8 cellular contexts compared by ENCODE assay signal in genomic region chr18:80033181-80034067, GRCh38. TPM values are rescaled to one million over a fixed set of nuclear protein-coding genes. Genes with fewer than 3 reads are reported as not detected.
DNase-seq lines count a peak whose midpoint lies in the region; ATAC-seq, FAIRE-seq and TF ChIP-seq lines count a peak whose summit lies in the region.

No MANE protein-coding gene starts in this region.

- peak overlapping the region; percentile 87 for H3K4me3 Mint-ChIP-seq in activated T-helper 1 cell treated with anti-CD3 and anti-CD28 coated beads, Interleukin-12 subunit alpha, Interleukin-12 subunit beta, Interleukin-2, Interleukin-4 antibody, amounts not matched to agents 30 ng/mL and 10 ng/mL and 1 ng/mL, durations not matched to agents 14 hours and 24 hours and 36 hours

- no peaks in the 10 kb centered on the region for H3K9me3 Mint-ChIP-seq in activated T-helper 1 cell treated with anti-CD3 and anti-CD28 coated beads, Interleukin-12 subunit alpha, Interleukin-12 subunit beta, Interleukin-2, Interleukin-4 antibody, amounts not matched to agents 30 ng/mL and 10 ng/mL and 1 ng/mL, durations not matched to agents 14 hours and 24 hours and 36 hours

- peak overlapping the region; percentile 81 for H3K27ac Mint-ChIP-seq in activated T-helper 1 cell treated with anti-CD3 and anti-CD28 coated beads, Interleukin-12 subunit alpha, Interleukin-12 subunit beta, Interleukin-2, Interleukin-4 antibody, amounts not matched to agents 30 ng/mL and 10 ng/mL and 1 ng/mL, durations not matched to agents 14 hours and 24 hours and 36 hours

- H3K36me3 Mint-ChIP-seq in activated T-helper 1 cell treated with anti-CD3 and anti-CD28 coated beads, Interleukin-12 subunit alpha, Interleukin-12 subunit beta, Interleukin-2, Interleukin-4 antibody, amounts not matched to agents 30 ng/mL and 10 ng/mL and 1 ng/mL, durations not matched to agents 14 hours and 24 hours and 36 hours (ENCODE audit: low read depth): peaks cover 10% of the 10 kb centered on the region

- TF ChIP-seq POLR2A in GM12891 (IDR thresholded peaks at IDR 0.05; ENCODE audit: low read depth, low read length): no peak; the same call in 1 of the 2 replicates

- no peak for DNase-seq in GM12891 (ENCODE audit: insufficient read length, low spot score)
- peak; percentile 94 for DNase-seq in NCI-H82 treated with DMSO at 0.1 percent for 48 hours (lab: John Stamatoyannopoulos, UW; ENCODE audit: unreplicated experiment)
- DNase-seq in activated T-helper 1 cell treated with anti-CD3 and anti-CD28 coated beads, Interleukin-12 subunit alpha, Interleukin-12 subunit beta, Interleukin-2, Interleukin-4 antibody, amounts not matched to agents 30 ng/mL and 10 ng/mL and 1 ng/mL, durations not matched to agents 14 hours and 24 hours and 36 hours (ENCODE audit: low spot score): peak; percentile 77
- DNase-seq in foreskin melanocyte: peak; percentile 66
- DNase-seq in posterior cingulate gyrus: peak in 6 of 10 donors; percentile 13 to 95 (median 38)
- no peak for DNase-seq in A172 (ENCODE audit: low spot score)
- DNase-seq in effector CD4-positive, alpha-beta T cell: no peak

- H3K27me3 Mint-ChIP-seq in activated T-helper 1 cell treated with anti-CD3 and anti-CD28 coated beads, Interleukin-12 subunit alpha, Interleukin-12 subunit beta, Interleukin-2, Interleukin-4 antibody, amounts not matched to agents 30 ng/mL and 10 ng/mL and 1 ng/mL, durations not matched to agents 14 hours and 24 hours and 36 hours (ENCODE audit: insufficient read depth): peaks cover 4% of the 10 kb centered on the region

- peak; percentile 45 for ATAC-seq in HG02571 (IDR thresholded peaks at IDR 0.05; ENCODE audit: unreplicated experiment)

- intact Hi-C loops in activated T-helper 1 cell treated with anti-CD3 and anti-CD28 coated beads, Interleukin-12 subunit alpha, Interleukin-12 subunit beta, Interleukin-2, Interleukin-4 antibody, amounts not matched to agents 30 ng/mL and 10 ng/mL and 1 ng/mL, durations not matched to agents 14 hours and 24 hours and 36 hours (cut with micrococcal nuclease): loop anchor here (1.0 to 2.0 kb wide), 7 partner anchors 45 to 639 kb away; partner anchors contain the start of genes CTDP1, NFATC1, SLC66A2 and TXNL4A
- intact Hi-C loops in posterior cingulate gyrus (cut with DNase I): loop anchor here (2.0 to 5.0 kb wide), 2 partner anchors 46 to 75 kb away; partner anchors contain the start of genes ADNP2 and TXNL4A

- peaks cover 25% of the 10 kb centered on the region for H3K4me1 Mint-ChIP-seq in activated T-helper 1 cell treated with anti-CD3 and anti-CD28 coated beads, Interleukin-12 subunit alpha, Interleukin-12 subunit beta, Interleukin-2, Interleukin-4 antibody, amounts not matched to agents 30 ng/mL and 10 ng/mL and 1 ng/mL, durations not matched to agents 14 hours and 24 hours and 36 hours (ENCODE audit: low read depth)

- peak; percentile 100 for FAIRE-seq in GM12891 (lab: Jason Lieb, UNC)

TF ChIP-seq in GM12891, 5 proteins besides CTCF, POLR2A, EP300 and RAD21:
- TF ChIP-seq SPI1 (IDR thresholded peaks at IDR 0.05; ENCODE audit: low read depth, low read length) (no peak), PAX5 (IDR thresholded peaks at IDR 0.05; ENCODE audit: insufficient read depth, low read length, severe bottlenecking) (peak; percentile 55), POU2F2 (IDR thresholded peaks at IDR 0.05; ENCODE audit: low read depth, low read length) (no peak), TAF1 (IDR thresholded peaks at IDR 0.05; ENCODE audit: low read depth, low read length) (no peak), POLR2AphosphoS5 (IDR thresholded peaks at IDR 0.05; ENCODE audit: low read depth, low read length) (no peak)
TF ChIP-seq in GM12891: peak in this region for 1.

RNA-seq across cellular contexts. Expression of gene RBFA, which starts 0.8 kb away (rescaled TPM):
- polyA plus RNA-seq in GM12891 (2012; ENCODE audit: low read depth, missing spikeins): 33.2 TPM
- total RNA-seq in activated T-helper 1 cell treated with anti-CD3 and anti-CD28 coated beads, Interleukin-12 subunit alpha, Interleukin-12 subunit beta, Interleukin-2, Interleukin-4 antibody, amounts not matched to agents 30 ng/mL and 10 ng/mL and 1 ng/mL, durations not matched to agents 14 hours and 24 hours and 36 hours: 48.5 and 50.3 TPM in 2 replicates
- 23.8 and 29.7 TPM in 2 replicates for total RNA-seq in A172 (2014; rRNA removed; shearing (Covaris generic))

RNA-seq across cellular contexts. Expression of gene TXNL4A, which starts 45.1 kb away (rescaled TPM):
- 118 TPM for polyA plus RNA-seq in GM12891 (2012; ENCODE audit: low read depth, missing spikeins)
- total RNA-seq in activated T-helper 1 cell treated with anti-CD3 and anti-CD28 coated beads, Interleukin-12 subunit alpha, Interleukin-12 subunit beta, Interleukin-2, Interleukin-4 antibody, amounts not matched to agents 30 ng/mL and 10 ng/mL and 1 ng/mL, durations not matched to agents 14 hours and 24 hours and 36 hours: 190 and 198 TPM in 2 replicates
- total RNA-seq in A172 (2014; rRNA removed; shearing (Covaris generic)): 67.4 and 86.6 TPM in 2 replicates

Comparison
In these comparisons a context has a peak if more than half of its experiments do, and no peak if none do; other contexts are left out.
1. DNase-seq: peak in NCI-H82 treated with DMSO at 0.1 percent for 48 hours (single experiment), activated T-helper 1 cell treated with anti-CD3 and anti-CD28 coated beads, Interleukin-12 subunit alpha, Interleukin-12 subunit beta, Interleukin-2, Interleukin-4 antibody, amounts not matched to agents 30 ng/mL and 10 ng/mL and 1 ng/mL, durations not matched to agents 14 hours and 24 hours and 36 hours (single experiment), foreskin melanocyte (single experiment) and posterior cingulate gyrus (6 of 10); none in GM12891 (single experiment), A172 (single experiment) and effector CD4-positive, alpha-beta T cell (single experiment).